ENCODE assay signal across 36 cellular contexts in the genomic region with DNA sequence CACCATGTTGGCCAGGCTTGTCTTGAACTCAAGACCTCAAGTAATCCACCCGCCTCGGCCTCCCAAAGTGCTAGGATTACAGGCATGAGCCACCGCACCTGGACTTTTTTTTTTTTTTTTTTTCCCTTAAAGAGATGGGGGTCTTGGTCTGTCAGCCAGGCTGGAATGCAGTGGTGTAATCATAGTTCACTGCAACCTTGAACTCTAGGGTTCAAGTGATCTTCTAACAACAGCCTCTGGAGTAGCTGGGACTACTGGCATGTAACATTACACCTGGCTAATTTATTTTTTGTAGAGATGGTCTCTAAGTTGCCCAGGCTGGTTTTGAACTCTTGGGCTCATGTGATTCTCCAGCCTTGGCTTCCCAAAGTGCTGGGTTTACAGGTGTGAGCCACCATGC.
"Had no signal": no experiment of that assay in that cellular context is flagged by ENCODE, and none has a peak within 500 bp of the region (broad histone marks: within the 10 kb centered on the region; RNA-seq: fewer than 3 reads in every experiment).

No MANE protein-coding gene starts in this region.

- H3K27me3 Mint-ChIP-seq: activated CD4-positive, alpha-beta memory T cell treated with anti-CD3 and anti-CD28 coated beads, Interleukin-2, amount 10 ng/mL, durations not matched to agents 7 days and 5 days; activated CD4-positive, alpha-beta T cell treated with anti-CD3 and anti-CD28 coated beads for 36 hours; activated CD4-positive, alpha-beta T cell treated with anti-CD3 and anti-CD28 coated beads, Interleukin-2, amount 10 ng/mL, durations not matched to agents 7 days and 5 days; activated CD8-positive, alpha-beta memory T cell treated with anti-CD3 and anti-CD28 coated beads, Interleukin-2, amount 10 ng/mL, durations not matched to agents 7 days and 5 days; activated naive CD4-positive, alpha-beta T cell treated with anti-CD3 and anti-CD28 coated beads, Interleukin-2, amount 10 ng/mL, durations not matched to agents 7 days and 5 days; activated naive CD4-positive, alpha-beta T cell treated with anti-CD3 and anti-CD28 coated beads, Interleukin-2, amount 50 U/mL, for 24 hours; activated naive CD8-positive, alpha-beta T cell; activated naive CD8-positive, alpha-beta T cell treated with anti-CD3 and anti-CD28 coated beads, Interleukin-2, amount 10 ng/mL, durations not matched to agents 7 days and 5 days; activated naive CD8-positive, alpha-beta T cell treated with anti-CD3 and anti-CD28 coated beads, Interleukin-2, amount 50 U/mL, for 24 hours; activated T-cell treated with anti-CD3 and anti-CD28 coated beads, Interleukin-2, amount 50 U/mL, for 24 hours; brain; central memory CD8-positive, alpha-beta T cell had no signal

- H3K4me3 ChIP-seq: ascending aorta, cardiac muscle cell had no signal

- H3K27ac Mint-ChIP-seq: activated CD4-positive, alpha-beta memory T cell treated with anti-CD3 and anti-CD28 coated beads, Interleukin-2, amount 10 ng/mL, durations not matched to agents 7 days and 5 days; activated CD4-positive, alpha-beta T cell treated with anti-CD3 and anti-CD28 coated beads for 36 hours; activated CD4-positive, alpha-beta T cell treated with anti-CD3 and anti-CD28 coated beads, Interleukin-2, amount 10 ng/mL, durations not matched to agents 7 days and 5 days; activated CD8-positive, alpha-beta memory T cell treated with anti-CD3 and anti-CD28 coated beads, Interleukin-2, amount 10 ng/mL, durations not matched to agents 7 days and 5 days; activated CD8-positive, alpha-beta T cell treated with anti-CD3 and anti-CD28 coated beads, Interleukin-2, amount 10 ng/mL, durations not matched to agents 7 days and 5 days; activated naive CD4-positive, alpha-beta T cell treated with anti-CD3 and anti-CD28 coated beads, Interleukin-2, amount 10 ng/mL, durations not matched to agents 7 days and 5 days; activated naive CD4-positive, alpha-beta T cell treated with anti-CD3 and anti-CD28 coated beads, Interleukin-2, amount 50 U/mL, for 24 hours; activated naive CD8-positive, alpha-beta T cell; activated naive CD8-positive, alpha-beta T cell treated with anti-CD3 and anti-CD28 coated beads, Interleukin-2, amount 10 ng/mL, durations not matched to agents 7 days and 5 days; activated naive CD8-positive, alpha-beta T cell treated with anti-CD3 and anti-CD28 coated beads, Interleukin-2, amount 50 U/mL, for 24 hours; activated T-cell treated with anti-CD3 and anti-CD28 coated beads, Interleukin-2, amount 50 U/mL, for 24 hours; activated T-helper 2 cell treated with anti-CD3 and anti-CD28 coated beads, Interferon-gamma antibody, Interleukin-2, Interleukin-4, amounts not matched to agents 10 μg/mL and 5 μg/mL and 100 μg/mL, durations not matched to agents 14 hours and 24 hours and 36 hours; brain; T-helper 2 cell treated with Interferon-gamma antibody and Interleukin-4, amounts not matched to agents 5 μg/mL and 100 μg/mL, for 36 hours; WTC11 had no signal

- H3K9me3 Mint-ChIP-seq: activated CD4-positive, alpha-beta memory T cell treated with anti-CD3 and anti-CD28 coated beads, Interleukin-2, amount 10 ng/mL, durations not matched to agents 7 days and 5 days; activated CD4-positive, alpha-beta T cell treated with anti-CD3 and anti-CD28 coated beads, Interleukin-2, amount 10 ng/mL, durations not matched to agents 7 days and 5 days; activated naive CD4-positive, alpha-beta T cell treated with anti-CD3 and anti-CD28 coated beads, Interleukin-2, amount 10 ng/mL, durations not matched to agents 7 days and 5 days; activated naive CD4-positive, alpha-beta T cell treated with anti-CD3 and anti-CD28 coated beads, Interleukin-2, amount 50 U/mL, for 24 hours; activated naive CD8-positive, alpha-beta T cell treated with anti-CD3 and anti-CD28 coated beads, Interleukin-2, amount 10 ng/mL, durations not matched to agents 7 days and 5 days; activated naive CD8-positive, alpha-beta T cell treated with anti-CD3 and anti-CD28 coated beads, Interleukin-2, amount 50 U/mL, for 24 hours; activated T-cell treated with anti-CD3 and anti-CD28 coated beads, Interleukin-2, amount 50 U/mL, for 24 hours; activated T-helper 2 cell treated with anti-CD3 and anti-CD28 coated beads, Interferon-gamma antibody, Interleukin-2, Interleukin-4, amounts not matched to agents 10 μg/mL and 5 μg/mL and 100 μg/mL, durations not matched to agents 14 hours and 24 hours and 36 hours; brain; central memory CD8-positive, alpha-beta T cell; T-helper 2 cell treated with Interferon-gamma antibody and Interleukin-4, amounts not matched to agents 5 μg/mL and 100 μg/mL, for 36 hours; WTC11 had no signal

- DNase-seq: activated CD4-positive, alpha-beta memory T cell treated with anti-CD3 and anti-CD28 coated beads, Interleukin-2, amount 10 ng/mL, durations not matched to agents 7 days and 5 days; activated CD4-positive, alpha-beta T cell treated with anti-CD3 and anti-CD28 coated beads for 1 hour; activated CD4-positive, alpha-beta T cell treated with anti-CD3 and anti-CD28 coated beads for 36 hours; activated CD4-positive, alpha-beta T cell treated with anti-CD3 and anti-CD28 coated beads for 48 hours; activated CD4-positive, alpha-beta T cell treated with anti-CD3 and anti-CD28 coated beads, Interleukin-2, amount 10 ng/mL, durations not matched to agents 7 days and 5 days; activated CD4-positive, alpha-beta T cell treated with anti-CD3 and anti-CD28 coated beads, Interleukin-2, amount 50 U/mL, for 48 hours; activated CD4-positive, CD25-positive, alpha-beta regulatory T cell; activated CD8-positive, alpha-beta memory T cell treated with anti-CD3 and anti-CD28 coated beads for 24 hours; activated CD8-positive, alpha-beta memory T cell treated with anti-CD3 and anti-CD28 coated beads, Interleukin-2, amount 10 ng/mL, durations not matched to agents 7 days and 5 days; activated CD8-positive, alpha-beta memory T cell treated with anti-CD3 and anti-CD28 coated beads, Interleukin-2, amount 50 U/mL, for 48 hours; activated CD8-positive, alpha-beta T cell treated with anti-CD3 and anti-CD28 coated beads, Interleukin-2, amount 10 ng/mL, durations not matched to agents 7 days and 5 days; activated effector memory CD4-positive, alpha-beta T cell treated with Interleukin-2 at 50 U/mL for 16 hours; activated gamma-delta T cell; activated naive CD4-positive, alpha-beta T cell treated with anti-CD3 and anti-CD28 coated beads, Interleukin-2, amount 10 ng/mL, durations not matched to agents 7 days and 5 days; activated naive CD4-positive, alpha-beta T cell treated with Interleukin-2 at 50 U/mL for 16 hours; activated naive CD8-positive, alpha-beta T cell treated with anti-CD3 and anti-CD28 coated beads, Interleukin-2, amount 10 ng/mL, durations not matched to agents 7 days and 5 days; activated naive CD8-positive, alpha-beta T cell treated with anti-CD3 and anti-CD28 coated beads, Interleukin-2, amount 50 U/mL, for 24 hours; activated T-cell treated with anti-CD3 and anti-CD28 coated beads, Interleukin-2, amount 50 U/mL, for 24 hours; activated T-cell treated with anti-CD3 and anti-CD28 coated beads, Interleukin-2, amount 50 U/mL, for 48 hours; amygdala; anterior cingulate cortex; caudate nucleus; cerebellar nuclear complex; T-helper 2 cell; T-helper 9 cell; WERI-Rb-1 had no signal

- H3K4me1 Mint-ChIP-seq: activated CD4-positive, alpha-beta memory T cell treated with anti-CD3 and anti-CD28 coated beads, Interleukin-2, amount 10 ng/mL, durations not matched to agents 7 days and 5 days; activated CD4-positive, alpha-beta T cell treated with anti-CD3 and anti-CD28 coated beads, Interleukin-2, amount 10 ng/mL, durations not matched to agents 7 days and 5 days; activated CD8-positive, alpha-beta memory T cell treated with anti-CD3 and anti-CD28 coated beads, Interleukin-2, amount 10 ng/mL, durations not matched to agents 7 days and 5 days; activated naive CD4-positive, alpha-beta T cell treated with anti-CD3 and anti-CD28 coated beads, Interleukin-2, amount 10 ng/mL, durations not matched to agents 7 days and 5 days; activated naive CD4-positive, alpha-beta T cell treated with anti-CD3 and anti-CD28 coated beads, Interleukin-2, amount 50 U/mL, for 24 hours; activated naive CD8-positive, alpha-beta T cell treated with anti-CD3 and anti-CD28 coated beads, Interleukin-2, amount 10 ng/mL, durations not matched to agents 7 days and 5 days; central memory CD8-positive, alpha-beta T cell; WTC11 had no signal

- H3K4me1 ChIP-seq: ascending aorta had no signal

- H3K4me3 Mint-ChIP-seq: activated CD4-positive, alpha-beta memory T cell treated with anti-CD3 and anti-CD28 coated beads, Interleukin-2, amount 10 ng/mL, durations not matched to agents 7 days and 5 days; activated CD4-positive, alpha-beta T cell treated with anti-CD3 and anti-CD28 coated beads for 36 hours; activated CD4-positive, alpha-beta T cell treated with anti-CD3 and anti-CD28 coated beads, Interleukin-2, amount 10 ng/mL, durations not matched to agents 7 days and 5 days; activated CD8-positive, alpha-beta memory T cell treated with anti-CD3 and anti-CD28 coated beads, Interleukin-2, amount 10 ng/mL, durations not matched to agents 7 days and 5 days; activated CD8-positive, alpha-beta T cell treated with anti-CD3 and anti-CD28 coated beads, Interleukin-2, amount 10 ng/mL, durations not matched to agents 7 days and 5 days; activated naive CD4-positive, alpha-beta T cell treated with anti-CD3 and anti-CD28 coated beads, Interleukin-2, amount 10 ng/mL, durations not matched to agents 7 days and 5 days; activated naive CD4-positive, alpha-beta T cell treated with anti-CD3 and anti-CD28 coated beads, Interleukin-2, amount 50 U/mL, for 24 hours; activated naive CD8-positive, alpha-beta T cell; activated naive CD8-positive, alpha-beta T cell treated with anti-CD3 and anti-CD28 coated beads, Interleukin-2, amount 10 ng/mL, durations not matched to agents 7 days and 5 days; activated naive CD8-positive, alpha-beta T cell treated with anti-CD3 and anti-CD28 coated beads, Interleukin-2, amount 50 U/mL, for 24 hours; activated T-cell treated with anti-CD3 and anti-CD28 coated beads, Interleukin-2, amount 50 U/mL, for 24 hours; brain; central memory CD8-positive, alpha-beta T cell; T-helper 2 cell treated with Interferon-gamma antibody and Interleukin-4, amounts not matched to agents 5 μg/mL and 100 μg/mL, for 36 hours; WTC11 had no signal

- ATAC-seq: activated CD4-positive, alpha-beta T cell treated with anti-CD3 and anti-CD28 coated beads for 36 hours; activated CD4-positive, CD25-positive, alpha-beta regulatory T cell treated with anti-CD3 and anti-CD28 coated beads, Interleukin-2, amount 50 U/mL, for 24 hours; activated CD8-positive, alpha-beta memory T cell treated with anti-CD3 and anti-CD28 coated beads, Interleukin-2, amount 10 ng/mL, durations not matched to agents 7 days and 5 days; activated CD8-positive, alpha-beta T cell treated with anti-CD3 and anti-CD28 coated beads, Interleukin-2, amount 10 ng/mL, durations not matched to agents 7 days and 5 days; activated naive CD8-positive, alpha-beta T cell treated with anti-CD3 and anti-CD28 coated beads, Interleukin-2, amount 50 U/mL, for 24 hours; WTC11 had no signal

- H3K27me3 ChIP-seq: ascending aorta had no signal

- H3K9me3 ChIP-seq: ascending aorta had no signal

- H3K27ac ChIP-seq: ascending aorta, cardiac muscle cell, WERI-Rb-1 had no signal
